Comparison of ENCODE assay signal across 19 cellular contexts in the genomic region with DNA sequence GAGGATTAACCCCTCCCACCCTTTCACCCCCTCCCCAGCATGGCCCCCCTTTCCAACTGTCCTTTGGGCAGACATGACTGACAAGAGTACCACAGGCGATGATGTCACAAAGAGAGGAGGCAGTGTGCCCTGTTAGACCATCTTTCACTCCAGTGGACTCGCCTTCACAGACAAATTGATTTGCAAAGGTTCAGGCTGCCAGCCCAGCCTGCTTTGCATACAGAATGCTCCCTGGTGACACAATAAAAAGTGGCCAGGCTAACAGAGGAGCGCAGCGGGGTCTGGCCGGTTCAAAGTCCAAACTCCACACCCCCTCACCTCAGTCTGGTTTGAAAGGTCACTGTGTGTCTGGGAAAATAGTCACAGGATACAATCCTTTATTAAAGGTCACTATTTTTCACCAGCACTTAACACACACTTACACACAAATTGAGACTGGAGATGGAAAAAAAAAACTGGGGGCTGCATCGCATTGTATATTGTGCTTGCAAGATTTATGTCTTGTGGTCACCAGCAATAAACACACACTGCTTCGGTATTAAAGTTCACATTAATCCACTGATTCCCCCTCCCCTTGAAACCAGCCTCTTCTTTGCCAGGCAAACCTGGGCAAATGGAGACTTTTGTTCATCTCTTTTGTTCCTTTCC.
DNase-seq lines count a peak whose midpoint lies in the region; ATAC-seq and TF ChIP-seq lines count a peak whose summit lies in the region.
"Had no signal": no experiment of that assay in that cellular context is flagged by ENCODE, and none has a peak within 500 bp of the region (broad histone marks: within the 10 kb centered on the region; RNA-seq: fewer than 3 reads in every experiment).

No MANE protein-coding gene starts in this region.

- H3K4me2 ChIP-seq in hepatocyte = no peak overlapping the region
- H3K4me2 ChIP-seq: PC-9 had no signal

- no peak overlapping the region for H3K27ac Mint-ChIP-seq in osteocyte (ENCODE audit: unreplicated experiment)
- H3K27ac Mint-ChIP-seq: mesothelial cell of epicardium had no signal

- H4K20me1 ChIP-seq in hepatocyte (ENCODE audit: insufficient read depth, poor library complexity, severe bottlenecking) = no peaks in the 10 kb centered on the region

- peaks cover 47% of the 10 kb centered on the region for H3K27me3 Mint-ChIP-seq in osteocyte (ENCODE audit: unreplicated experiment)

- no peak overlapping the region for H3K4me3 ChIP-seq in hepatocyte
- H3K4me3 ChIP-seq in dorsolateral prefrontal cortex = peak overlapping the region in 1 of 59 donors; percentile 5
- H3K4me3 ChIP-seq: MG63, PC-9 had no signal

- H3K36me3 Mint-ChIP-seq in osteocyte (ENCODE audit: unreplicated experiment) = no peaks in the 10 kb centered on the region
- H3K36me3 Mint-ChIP-seq: mesothelial cell of epicardium had no signal

- intact Hi-C loops in dorsolateral prefrontal cortex (cut with DNase I) = no loop called here

- H3K36me3 ChIP-seq in hepatocyte (replicated peaks; ENCODE audit: insufficient read depth, low read depth) = no peaks in the 10 kb centered on the region
- H3K36me3 ChIP-seq: MG63 had no signal

- ATAC-seq in HG02763 (IDR thresholded peaks at IDR 0.05; ENCODE audit: unreplicated experiment) = no peak

- H2AFZ ChIP-seq in hepatocyte = no peak overlapping the region
- H2AFZ ChIP-seq: PC-9 had no signal

- TF ChIP-seq CTCF in hepatocyte (IDR thresholded peaks at IDR 0.05; ENCODE audit: poor library complexity) (no peak), osteocyte (IDR thresholded peaks at IDR 0.05) (no peak), dorsolateral prefrontal cortex (IDR thresholded peaks at IDR 0.05 in 54 of 56, conservative IDR thresholded peaks at IDR 0.05 in 2 of 56; ENCODE audit: low read depth in 1 of 56, partially characterized antibody in 56 of 56) (no peak)

- no peaks in the 10 kb centered on the region for H3K9me3 ChIP-seq in hepatocyte (ENCODE audit: low read depth)
- H3K9me3 ChIP-seq: MG63 had no signal

- TF ChIP-seq POLR2A in GM19099 (IDR thresholded peaks at IDR 0.05; ENCODE audit: extremely low read depth, insufficient read length, low read depth) = peak; percentile 25

- peaks cover 11% of the 10 kb centered on the region for H3K4me1 ChIP-seq in hepatocyte (ENCODE audit: insufficient read depth)

- DNase-seq in NCI-H526 treated with DMSO at 0.1 percent for 48 hours (lab: John Stamatoyannopoulos, UW) (peak; percentile 69), hepatocyte (ENCODE audit: low spot score) (peak; percentile 62), osteocyte (ENCODE audit: extremely low spot score, unreplicated experiment) (peak; percentile 34), hippocampal formation (lab: John Stamatoyannopoulos, UW) (no peak), COR-L47 (lab: John Stamatoyannopoulos, UW) (no peak), dorsolateral prefrontal cortex (no peak)
- DNase-seq: activated CD4-positive, alpha-beta T cell treated with anti-CD3 and anti-CD28 coated beads for 4 hours; activated CD8-positive, alpha-beta memory T cell treated with anti-CD3 and anti-CD28 coated beads, Interleukin-2, amount 50 U/mL, for 4 hours; activated effector memory CD4-positive, alpha-beta T cell treated with anti-CD3 and anti-CD28 coated beads, Interleukin-2, amount 50 U/mL, for 16 hours; cerebellar nuclear complex; MG63; NCI-H2029; NCI-H524 treated with DMSO at 0.1 percent for 48 hours; occipital lobe; PC-9; T-helper 9 cell had no signal

- H3K4me3 Mint-ChIP-seq in osteocyte (ENCODE audit: unreplicated experiment) = no peak overlapping the region
- H3K4me3 Mint-ChIP-seq: mesothelial cell of epicardium had no signal

- no peaks in the 10 kb centered on the region for H3K9me2 ChIP-seq in hepatocyte (replicated peaks; ENCODE audit: insufficient read depth)

- H3K27me3 ChIP-seq in hepatocyte (no peaks in the 10 kb centered on the region), dorsolateral prefrontal cortex (no peaks in the 10 kb centered on the region)
- H3K27me3 ChIP-seq: MG63 had no signal

- no peaks in the 10 kb centered on the region for H3K4me1 Mint-ChIP-seq in osteocyte (ENCODE audit: unreplicated experiment)

- H3K9me3 Mint-ChIP-seq in osteocyte (ENCODE audit: unreplicated experiment) = no peaks in the 10 kb centered on the region
- H3K9me3 Mint-ChIP-seq: mesothelial cell of epicardium had no signal

- H3K79me2 ChIP-seq in hepatocyte = no peaks in the 10 kb centered on the region

- 51% methylated on average over 7 of the region's 7 CpGs for WGBS in hepatocyte (ENCODE audit: low lambda C conversion rate, missing lambda C conversion rate)

- H3K27ac ChIP-seq in hepatocyte (no peak overlapping the region), dorsolateral prefrontal cortex (no peak overlapping the region)
- H3K27ac ChIP-seq: PC-9 had no signal

Comparison
In these comparisons a context has a peak if more than half of its experiments do, and no peak if none do; other contexts are left out.
1. DNase-seq: peak in NCI-H526 treated with DMSO at 0.1 percent for 48 hours (single experiment), hepatocyte (single experiment) and osteocyte (single experiment); none in hippocampal formation (0 of 2), COR-L47 (single experiment) and dorsolateral prefrontal cortex (0 of 10).